In genomic region chr11:128458316-128458715, GRCh38 we compare ENCODE assay signal across 12 cellular contexts.
DNase-seq lines count a peak whose midpoint lies in the region; ATAC-seq lines count a peak whose summit lies in the region.
"Had no signal": no experiment of that assay in that cellular context is flagged by ENCODE, and none has a peak within 500 bp of the region (broad histone marks: within the 10 kb centered on the region; RNA-seq: fewer than 3 reads in every experiment).

No MANE protein-coding gene starts in this region.

- H2AFZ ChIP-seq in ACC112 (ENCODE audit: low read length, unreplicated experiment): no peak overlapping the region

- peaks cover 5 to 18% (median 6%) of the 10 kb centered on the region in 3 donors for H3K27me3 Mint-ChIP-seq in immature natural killer cell (ENCODE audit: low read depth in 3 of 3)

- no peaks in the 10 kb centered on the region for H3K27me3 ChIP-seq in ACC112 (ENCODE audit: insufficient read depth, low read length)

- H3K36me3 ChIP-seq in ACC112 (ENCODE audit: insufficient read depth, low read length): peaks cover 59% of the 10 kb centered on the region

- no peak for ATAC-seq in HG03439 (IDR thresholded peaks at IDR 0.05; ENCODE audit: unreplicated experiment)

- H3K4me1 ChIP-seq in ACC112 (ENCODE audit: control insufficient read depth, insufficient read depth, low read length, unreplicated experiment): peaks cover 44% of the 10 kb centered on the region

- H3K27ac Mint-ChIP-seq in immature natural killer cell: peak overlapping the region; percentile 55 to 98 (median 82)

- peaks cover 58 to 80% of the 10 kb centered on the region in 2 donors for H3K4me1 Mint-ChIP-seq in immature natural killer cell

- peaks cover 50 to 72% (median 52%) of the 10 kb centered on the region in 3 donors for H3K36me3 Mint-ChIP-seq in immature natural killer cell

- H3K4me3 Mint-ChIP-seq in immature natural killer cell: no peak overlapping the region

- no peaks in the 10 kb centered on the region for H3K9me3 Mint-ChIP-seq in immature natural killer cell

- H3K79me2 ChIP-seq in ACC112 (ENCODE audit: control insufficient read depth, insufficient read depth, low read length, unreplicated experiment): peaks cover 22% of the 10 kb centered on the region

- H3K4me3 ChIP-seq in ACC112 (ENCODE audit: low read depth, low read length): no peak overlapping the region; the same call in 1 of the 2 replicates
- H3K4me3 ChIP-seq: lung had no signal

- H3K27ac ChIP-seq in ACC112 (ENCODE audit: low read depth, low read length): peak overlapping the region; percentile 94

- DNase-seq in HCEC 1CT (peak; percentile 95), amniotic epithelial cell (ENCODE audit: low read depth) (peak; percentile 77), immature natural killer cell (no peak), NCI-H446 (lab: John Stamatoyannopoulos, UW) (no peak), germinal center (ENCODE audit: low spot score) (no peak), DMS114 treated with DMSO at 0.1 percent for 48 hours (lab: John Stamatoyannopoulos, UW; ENCODE audit: unreplicated experiment) (no peak)
- DNase-seq: COR-L47, NCI-H2107, substantia nigra had no signal

Comparison
In these comparisons a context has a peak if more than half of its experiments do, and no peak if none do; other contexts are left out.
1. DNase-seq: peak in HCEC 1CT (single experiment) and amniotic epithelial cell (single experiment); none in immature natural killer cell (0 of 3), NCI-H446 (0 of 2), germinal center (single experiment) and DMS114 treated with DMSO at 0.1 percent for 48 hours (single experiment).